1 cellular context compared by ENCODE assay signal in the genomic region with DNA sequence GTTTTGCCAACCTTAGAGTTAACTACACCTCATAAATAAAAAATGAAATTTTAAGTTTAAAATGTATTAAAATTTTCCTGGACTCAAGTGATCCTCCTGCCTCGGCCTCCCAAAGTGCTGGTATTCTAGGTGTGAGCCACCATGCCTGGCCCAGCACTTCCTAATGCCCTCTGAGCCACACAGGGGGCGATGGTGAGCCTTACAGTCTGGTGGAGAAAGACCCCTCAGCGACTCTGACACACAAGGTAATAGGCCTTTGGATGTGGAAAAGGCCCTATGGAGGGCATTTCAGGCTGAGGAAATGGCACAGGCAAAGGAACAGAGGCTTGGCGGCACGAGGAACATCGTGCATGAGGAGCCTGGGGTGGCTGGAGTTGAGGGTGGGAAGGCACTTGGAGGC.
TF ChIP-seq lines count a peak whose summit lies in the region.

No MANE protein-coding gene starts in this region.

TF ChIP-seq in GM12878, 131 proteins besides CTCF, POLR2A, EP300 and RAD21:
- no peak for TF ChIP-seq TCF3 (IDR thresholded peaks at IDR 0.05; ENCODE audit: borderline replicate concordance, insufficient read depth, low read depth, low read length)
- no peak for TF ChIP-seq CHD2 (IDR thresholded peaks at IDR 0.05; ENCODE audit: borderline replicate concordance, low read depth, low read length)
